Comparison of ENCODE assay signal across 13 cellular contexts in genomic region chr9:121206516-121207370, GRCh38. TPM values are rescaled to one million over a fixed set of nuclear protein-coding genes. Genes with fewer than 3 reads are reported as not detected.
DNase-seq lines count a peak whose midpoint lies in the region; ATAC-seq and TF ChIP-seq lines count a peak whose summit lies in the region.
"Had no signal": no experiment of that assay in that cellular context is flagged by ENCODE, and none has a peak within 500 bp of the region (broad histone marks: within the 10 kb centered on the region; RNA-seq: fewer than 3 reads in every experiment).

No MANE protein-coding gene starts in this region.

- DNase-seq in NCI-H2107 treated with DMSO at 0.1 percent for 48 hours (lab: John Stamatoyannopoulos, UW; ENCODE audit: unreplicated experiment), result peak; percentile 17
- no peak for DNase-seq in NCI-H2107 (lab: John Stamatoyannopoulos, UW)
- peak; percentile 54 for DNase-seq in mesenchymal stem cell
- DNase-seq in C1 segment of cervical spinal cord (lab: John Stamatoyannopoulos, UW), result no peak
- no peak for DNase-seq in hypothalamus (lab: John Stamatoyannopoulos, UW)
- DNase-seq: colonic mucosa; NCI-H187; stimulated activated CD4-positive, alpha-beta T cell treated with anti-CD3 and anti-CD28 coated beads, Interleukin-2, amount 100 ng/mL, for 48 hours had no signal

- H2BK12ac ChIP-seq in mesenchymal stem cell (ENCODE audit: low read length in 2 of 2), result no peak overlapping the region

- no peak overlapping the region for H2AFZ ChIP-seq in mesenchymal stem cell (ENCODE audit: low read depth, low read length)

- H2AK5ac ChIP-seq in mesenchymal stem cell (ENCODE audit: low read length, severe bottlenecking), result no peak overlapping the region

- no peak overlapping the region for H3K4ac ChIP-seq in mesenchymal stem cell (ENCODE audit: low read depth in 1 of 2, low read length in 2 of 2)

- H3K9me3 ChIP-seq in HUES48 (ENCODE audit: control insufficient read depth, insufficient read depth, low read length) (no peaks in the 10 kb centered on the region), mesenchymal stem cell (ENCODE audit: control insufficient read depth, low read length) (no peaks in the 10 kb centered on the region)
- H3K9me3 ChIP-seq: colonic mucosa had no signal

- WGBS in mesenchymal stem cell, result 46% methylated on average over 8 of the region's 8 CpGs

- peak overlapping the region; percentile 50 for H3K27ac ChIP-seq in HUES48 (ENCODE audit: low read depth, low read length)
- H3K27ac ChIP-seq in mesenchymal stem cell (ENCODE audit: low read length, poor library complexity, severe bottlenecking), result no peak overlapping the region
- H3K27ac ChIP-seq: colonic mucosa, VCaP had no signal

- H4K8ac ChIP-seq in mesenchymal stem cell (ENCODE audit: low read length), result no peak overlapping the region

- H2BK15ac ChIP-seq in mesenchymal stem cell (ENCODE audit: low read depth, poor library complexity, severe bottlenecking), result no peak overlapping the region

- H3K4me1 ChIP-seq in HUES48 (ENCODE audit: control insufficient read depth, insufficient read depth, low read length), result peaks cover 13% of the 10 kb centered on the region; the same call in 1 of the 2 replicates
- peaks cover 4% of the 10 kb centered on the region for H3K4me1 ChIP-seq in mesenchymal stem cell (ENCODE audit: control insufficient read depth, insufficient read depth, low read depth, low read length)

- H3K79me1 ChIP-seq in mesenchymal stem cell (replicated peaks; ENCODE audit: low read length, poor library complexity, severe bottlenecking), result peaks cover 3% of the 10 kb centered on the region

- no peak overlapping the region for H3K4me2 ChIP-seq in mesenchymal stem cell (ENCODE audit: low read length, poor library complexity, severe bottlenecking)

- ATAC-seq in GM21619 (IDR thresholded peaks at IDR 0.05; ENCODE audit: unreplicated experiment) (peak; percentile 31), SK-N-SH treated with all-trans-retinoic acid at 6 μM for 48 hours (no peak)
- ATAC-seq: left lobe of liver had no signal

- no peaks in the 10 kb centered on the region for H3K36me3 ChIP-seq in HUES48 (ENCODE audit: control insufficient read depth, insufficient read depth, low read length)
- peaks cover 0 to 3% of the 10 kb centered on the region in 2 experiments for H3K36me3 ChIP-seq in mesenchymal stem cell (ENCODE audit: control insufficient read depth in 1 of 2, insufficient read depth in 2 of 2, low read depth in 1 of 2, low read length in 2 of 2)
- H3K36me3 ChIP-seq: colonic mucosa had no signal

- H3K23ac ChIP-seq in mesenchymal stem cell (ENCODE audit: low read length in 2 of 2), result no peak overlapping the region

- H3K9ac ChIP-seq in HUES48 (ENCODE audit: low read depth, low read length) (no peak overlapping the region), mesenchymal stem cell (ENCODE audit: low read length) (no peak overlapping the region)

- no peak overlapping the region for H2BK5ac ChIP-seq in mesenchymal stem cell (ENCODE audit: low read depth, low read length, poor library complexity, severe bottlenecking)

- H3K27me3 ChIP-seq in HUES48 (ENCODE audit: control insufficient read depth, insufficient read depth, low read length) (0 out of 2 replicates have a peak, but pooled peaks cover 2% of the 10 kb centered on the region), mesenchymal stem cell (ENCODE audit: control insufficient read depth in 1 of 2, insufficient read depth in 1 of 2, low read length in 2 of 2) (no peaks in the 10 kb centered on the region)
- H3K27me3 ChIP-seq: colonic mucosa had no signal

- H3K14ac ChIP-seq in mesenchymal stem cell (ENCODE audit: low read length in 2 of 2), result no peak overlapping the region

- no peak overlapping the region for H4K91ac ChIP-seq in mesenchymal stem cell (ENCODE audit: low read length)

- H3K4me3 ChIP-seq in HUES48 (ENCODE audit: low read depth, low read length), result no peak overlapping the region
- no peak overlapping the region for H3K4me3 ChIP-seq in mesenchymal stem cell (ENCODE audit: insufficient read depth in 1 of 2, low read depth in 1 of 2, low read length in 2 of 2)
- H3K4me3 ChIP-seq: colonic mucosa had no signal

- H2BK120ac ChIP-seq in mesenchymal stem cell (ENCODE audit: low read depth, low read length), result no peak overlapping the region

- peak overlapping the region in 1 of 2 experiments; percentile 34 for H3K18ac ChIP-seq in mesenchymal stem cell (ENCODE audit: low read depth in 1 of 2, low read length in 2 of 2)

TF ChIP-seq in SK-N-SH treated with all-trans-retinoic acid at 6 μM for 48 hours, 23 proteins besides CTCF, POLR2A, EP300 and RAD21 (continues in another document):
- no peak for TF ChIP-seq ISL1 (CRISPR knock-in tag; IDR thresholded peaks at IDR 0.05)
- no peak for TF ChIP-seq CREB5 (CRISPR knock-in tag; IDR thresholded peaks at IDR 0.05; ENCODE audit: low read depth)
- no peak for TF ChIP-seq CSRNP3 (CRISPR knock-in tag; IDR thresholded peaks at IDR 0.05)
- no peak for TF ChIP-seq ZFP3 (CRISPR knock-in tag; IDR thresholded peaks at IDR 0.05)
- TF ChIP-seq ZFP30 (CRISPR knock-in tag; IDR thresholded peaks at IDR 0.05), result no peak
- TF ChIP-seq ARNTL (CRISPR knock-in tag; IDR thresholded peaks at IDR 0.05; ENCODE audit: borderline replicate concordance, low read depth), result no peak
- TF ChIP-seq RARB (CRISPR knock-in tag; IDR thresholded peaks at IDR 0.05), result no peak
- TF ChIP-seq ZNF565 (CRISPR knock-in tag; conservative IDR thresholded peaks at IDR 0.05; ENCODE audit: low read depth), result no peak
- TF ChIP-seq PATZ1 (CRISPR knock-in tag; IDR thresholded peaks at IDR 0.05; ENCODE audit: borderline replicate concordance), result no peak
- no peak for TF ChIP-seq PPARA (CRISPR knock-in tag; IDR thresholded peaks at IDR 0.05; ENCODE audit: borderline replicate concordance)
- no peak for TF ChIP-seq TSHZ2 (CRISPR knock-in tag; IDR thresholded peaks at IDR 0.05)
- TF ChIP-seq BACH2 (CRISPR knock-in tag; IDR thresholded peaks at IDR 0.05; ENCODE audit: borderline replicate concordance), result no peak
- no peak for TF ChIP-seq SNAI2 (CRISPR knock-in tag; IDR thresholded peaks at IDR 0.05)

RNA-seq across cellular contexts. Expression of gene RAB14, which starts 5.1 kb away (rescaled TPM):
- 40.1 TPM for polyA plus RNA-seq in mesenchymal stem cell (2013, experiment 1 of 2)
- 41.9 TPM for polyA plus RNA-seq in mesenchymal stem cell (2013, experiment 2 of 2)

Comparison
In these comparisons a context has a peak if more than half of its experiments do, and no peak if none do; other contexts are left out.
1. DNase-seq: peak in NCI-H2107 treated with DMSO at 0.1 percent for 48 hours (single experiment) and mesenchymal stem cell (single experiment); none in NCI-H2107 (single experiment), C1 segment of cervical spinal cord (0 of 14) and hypothalamus (0 of 51).